ENCODE assay signal across 18 cellular contexts in genomic region chr17:50803676-50804075, GRCh38. TPM values are rescaled to one million over a fixed set of nuclear protein-coding genes. Genes with fewer than 3 reads are reported as not detected.
"Had no signal": no experiment of that assay in that cellular context is flagged by ENCODE, and none has a peak within 500 bp of the region (broad histone marks: within the 10 kb centered on the region; RNA-seq: fewer than 3 reads in every experiment).

No MANE protein-coding gene starts in this region.

- DNase-seq: activated naive CD4-positive, alpha-beta T cell; aorta; dermis blood vessel endothelial cell; endodermal cell; kidney; left lung; naive thymus-derived CD8-positive, alpha-beta T cell; right cardiac atrium; small intestine; T-helper 17 cell; trophoblast cell had no signal

- H3K9me3 Mint-ChIP-seq: endodermal cell; naive thymus-derived CD8-positive, alpha-beta T cell; stimulated activated naive CD8-positive, alpha-beta T cell treated with anti-CD3 and anti-CD28 coated beads, Interleukin-15, Interleukin-2, amounts not matched to agents 100 ng/mL and 50 ng/mL, for 24 hours had no signal

- H3K36me3 ChIP-seq: left lung, prostate gland, suprapubic skin had no signal

- H3K36me3 Mint-ChIP-seq: naive thymus-derived CD8-positive, alpha-beta T cell had no signal

- H3K27me3 ChIP-seq: left lung, suprapubic skin had no signal

- H3K4me3 Mint-ChIP-seq: endodermal cell; naive thymus-derived CD8-positive, alpha-beta T cell; stimulated activated naive CD8-positive, alpha-beta T cell treated with anti-CD3 and anti-CD28 coated beads, Interleukin-15, Interleukin-2, amounts not matched to agents 100 ng/mL and 50 ng/mL, for 24 hours; T-helper 17 cell had no signal

- H3K4me3 ChIP-seq: left lung, prostate gland, suprapubic skin had no signal

- H3K27me3 Mint-ChIP-seq: stimulated activated naive CD8-positive, alpha-beta T cell treated with anti-CD3 and anti-CD28 coated beads, Interleukin-15, Interleukin-2, amounts not matched to agents 100 ng/mL and 50 ng/mL, for 24 hours had no signal

- ATAC-seq: left lung; naive thymus-derived CD8-positive, alpha-beta T cell; right cardiac atrium; T-helper 17 cell had no signal

- H3K9me3 ChIP-seq: left lung, prostate gland, suprapubic skin had no signal

- H3K4me1 ChIP-seq: left lung, prostate gland had no signal

- H3K27ac Mint-ChIP-seq: endodermal cell; stimulated activated naive CD8-positive, alpha-beta T cell treated with anti-CD3 and anti-CD28 coated beads, Interleukin-15, Interleukin-2, amounts not matched to agents 100 ng/mL and 50 ng/mL, for 24 hours; T-helper 17 cell had no signal

- H3K27ac ChIP-seq: left lung, prostate gland, suprapubic skin had no signal

RNA-seq across cellular contexts. Expression of gene WFIKKN2, which starts 31.7 kb away (rescaled TPM):
- total RNA-seq: activated CD8-positive, alpha-beta memory T cell treated with anti-CD3 and anti-CD28 coated beads for 36 hours; bronchial epithelial cell; dermis blood vessel endothelial cell; left lung; naive thymus-derived CD8-positive, alpha-beta T cell; T-helper 17 cell had no signal
- polyA plus RNA-seq: aorta; naive thymus-derived CD8-positive, alpha-beta T cell had no signal

RNA-seq across cellular contexts. Expression of gene ANKRD40CL, which starts 36.4 kb away (rescaled TPM):
- total RNA-seq: activated CD8-positive, alpha-beta memory T cell treated with anti-CD3 and anti-CD28 coated beads for 36 hours; aorta; bronchial epithelial cell; cerebellum; dermis blood vessel endothelial cell; endodermal cell; kidney; left lung; naive thymus-derived CD8-positive, alpha-beta T cell; prostate gland; right cardiac atrium; suprapubic skin; T-helper 17 cell had no signal
- polyA plus RNA-seq: esophagus; naive thymus-derived CD8-positive, alpha-beta T cell; right cardiac atrium had no signal
